Comparison of ENCODE assay signal across 9 cellular contexts in genomic region chr6:93437491-93437890, GRCh38. TPM values are rescaled to one million over a fixed set of nuclear protein-coding genes. Genes with fewer than 3 reads are reported as not detected.
"Had no signal": no experiment of that assay in that cellular context is flagged by ENCODE, and none has a peak within 500 bp of the region (broad histone marks: within the 10 kb centered on the region; RNA-seq: fewer than 3 reads in every experiment).

No MANE protein-coding gene starts in this region.

- DNase-seq: Karpas-422, KBM-7, KG1 had no signal

- H3K4me2 ChIP-seq: KMS-11 had no signal

- H3K4me3 Mint-ChIP-seq: IgD-negative memory B cell had no signal

- H3K9ac ChIP-seq: KMS-11 had no signal

- FAIRE-seq: HTR-8/SVneo had no signal

- H3K27ac Mint-ChIP-seq: IgD-negative memory B cell had no signal

- H3K36me3 Mint-ChIP-seq: IgD-negative memory B cell had no signal

- H3K27me3 Mint-ChIP-seq: IgD-negative memory B cell had no signal

- H3K27ac ChIP-seq: HL-60, KMS-11 had no signal

RNA-seq across cellular contexts. Expression of gene EPHA7, which starts 18.1 kb away (rescaled TPM):
- total RNA-seq: HT-29, HT1080 had no signal
- polyA plus RNA-seq: IgD-negative memory B cell had no signal
